ENCODE assay signal across 16 cellular contexts in the genomic region with DNA sequence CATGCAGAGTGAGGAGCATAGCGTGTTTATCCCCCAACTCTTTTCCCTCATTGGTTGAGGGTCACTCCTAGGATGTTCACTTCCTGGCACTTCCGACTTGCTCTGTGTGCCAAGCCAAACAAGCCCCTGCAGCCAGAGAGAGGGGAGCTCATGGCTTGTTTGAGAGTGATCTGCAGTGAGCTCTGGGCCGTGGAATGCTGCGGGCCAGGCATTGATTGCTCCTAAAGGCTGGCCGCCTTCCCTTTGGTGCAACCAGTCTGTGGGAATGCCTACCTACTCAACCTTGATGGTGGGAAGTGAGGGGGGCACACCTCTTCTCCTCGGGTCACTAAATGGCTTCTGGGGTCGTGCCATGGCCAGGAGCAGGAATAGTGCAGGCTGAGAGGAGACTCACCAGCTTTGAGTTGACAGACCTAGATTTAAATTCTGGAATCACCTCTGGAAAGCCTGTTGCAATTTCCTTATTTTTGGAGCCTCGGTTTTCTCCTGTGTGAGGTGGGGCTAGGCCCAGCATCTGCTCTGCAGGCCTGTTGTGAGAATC.
"Had no signal": no experiment of that assay in that cellular context is flagged by ENCODE, and none has a peak within 500 bp of the region (broad histone marks: within the 10 kb centered on the region; RNA-seq: fewer than 3 reads in every experiment).

No MANE protein-coding gene starts in this region.

- H3K36me3 Mint-ChIP-seq: natural killer cell treated with Interleukin-12 subunit alpha and Interleukin-12 subunit beta and Interleukin-15 and Interleukin-18, amount 100 ng/mL, for 72 hours had no signal

- H3K27ac ChIP-seq: foreskin keratinocyte, pancreas, tibial nerve had no signal

- H3K27ac Mint-ChIP-seq: activated CD4-positive, alpha-beta T cell treated with anti-CD3 and anti-CD28 coated beads, Interleukin-2, amount 10 ng/mL, durations not matched to agents 7 days and 5 days; activated CD8-positive, alpha-beta T cell treated with anti-CD3 and anti-CD28 coated beads, Interleukin-2, amount 10 ng/mL, durations not matched to agents 7 days and 5 days; activated naive CD4-positive, alpha-beta T cell treated with anti-CD3 and anti-CD28 coated beads, Interleukin-2, amount 50 U/mL, for 24 hours; immature natural killer cell; natural killer cell treated with Interleukin-12 subunit alpha and Interleukin-12 subunit beta and Interleukin-15 and Interleukin-18, amount 100 ng/mL, for 72 hours; stimulated activated naive CD8-positive, alpha-beta T cell treated with anti-CD3 and anti-CD28 coated beads, Interleukin-15, Interleukin-2, amounts not matched to agents 100 ng/mL and 50 ng/mL, for 24 hours had no signal

- H3K9me3 ChIP-seq: pancreas had no signal

- ATAC-seq: activated CD8-positive, alpha-beta T cell treated with anti-CD3 and anti-CD28 coated beads, Interleukin-2, amount 10 ng/mL, durations not matched to agents 7 days and 5 days had no signal

- DNase-seq: activated CD4-positive, alpha-beta T cell treated with anti-CD3 and anti-CD28 coated beads, Interleukin-2, amount 10 ng/mL, durations not matched to agents 7 days and 5 days; activated CD4-positive, CD25-positive, alpha-beta regulatory T cell treated with anti-CD3 and anti-CD28 coated beads, Interleukin-2, amount 50 U/mL, for 72 hours; activated CD8-positive, alpha-beta T cell treated with anti-CD3 and anti-CD28 coated beads, Interleukin-2, amount 10 ng/mL, durations not matched to agents 7 days and 5 days; activated gamma-delta T cell treated with Interleukin-2 at 50 U/mL for 16 hours; effector CD8-positive, alpha-beta T cell; immature natural killer cell; kidney glomerular epithelial cell; stimulated activated CD4-positive, alpha-beta T cell treated with anti-CD3 and anti-CD28 coated beads, Interleukin-1b, Interleukin-23, amount 100 ng/mL, for 48 hours had no signal

- H3K4me3 Mint-ChIP-seq: activated CD4-positive, alpha-beta T cell treated with anti-CD3 and anti-CD28 coated beads, Interleukin-2, amount 10 ng/mL, durations not matched to agents 7 days and 5 days; activated CD8-positive, alpha-beta T cell treated with anti-CD3 and anti-CD28 coated beads, Interleukin-2, amount 10 ng/mL, durations not matched to agents 7 days and 5 days; activated naive CD4-positive, alpha-beta T cell treated with anti-CD3 and anti-CD28 coated beads, Interleukin-2, amount 50 U/mL, for 24 hours; brain; immature natural killer cell; natural killer cell treated with Interleukin-12 subunit alpha and Interleukin-12 subunit beta and Interleukin-15 and Interleukin-18, amount 100 ng/mL, for 72 hours; stimulated activated naive CD8-positive, alpha-beta T cell treated with anti-CD3 and anti-CD28 coated beads, Interleukin-15, Interleukin-2, amounts not matched to agents 100 ng/mL and 50 ng/mL, for 24 hours had no signal

- FAIRE-seq: pancreas had no signal

- H3K4me3 ChIP-seq: left ventricle myocardium inferior, pancreas, tibial nerve had no signal

- H3K36me3 ChIP-seq: left ventricle myocardium inferior, pancreas had no signal

- H3K4me1 Mint-ChIP-seq: activated naive CD4-positive, alpha-beta T cell treated with anti-CD3 and anti-CD28 coated beads, Interleukin-2, amount 50 U/mL, for 24 hours had no signal

- H3K27me3 ChIP-seq: foreskin keratinocyte, pancreas, tibial nerve had no signal

- H3K4me1 ChIP-seq: foreskin keratinocyte, pancreas, tibial nerve had no signal

- H3K27me3 Mint-ChIP-seq: activated CD4-positive, alpha-beta T cell treated with anti-CD3 and anti-CD28 coated beads, Interleukin-2, amount 10 ng/mL, durations not matched to agents 7 days and 5 days; activated naive CD4-positive, alpha-beta T cell treated with anti-CD3 and anti-CD28 coated beads, Interleukin-2, amount 50 U/mL, for 24 hours; natural killer cell treated with Interleukin-12 subunit alpha and Interleukin-12 subunit beta and Interleukin-15 and Interleukin-18, amount 100 ng/mL, for 72 hours; stimulated activated naive CD8-positive, alpha-beta T cell treated with anti-CD3 and anti-CD28 coated beads, Interleukin-15, Interleukin-2, amounts not matched to agents 100 ng/mL and 50 ng/mL, for 24 hours had no signal

- H3K9me3 Mint-ChIP-seq: activated naive CD4-positive, alpha-beta T cell treated with anti-CD3 and anti-CD28 coated beads, Interleukin-2, amount 50 U/mL, for 24 hours; immature natural killer cell; natural killer cell treated with Interleukin-12 subunit alpha and Interleukin-12 subunit beta and Interleukin-15 and Interleukin-18, amount 100 ng/mL, for 72 hours; stimulated activated naive CD8-positive, alpha-beta T cell treated with anti-CD3 and anti-CD28 coated beads, Interleukin-15, Interleukin-2, amounts not matched to agents 100 ng/mL and 50 ng/mL, for 24 hours had no signal
